In the genomic region with DNA sequence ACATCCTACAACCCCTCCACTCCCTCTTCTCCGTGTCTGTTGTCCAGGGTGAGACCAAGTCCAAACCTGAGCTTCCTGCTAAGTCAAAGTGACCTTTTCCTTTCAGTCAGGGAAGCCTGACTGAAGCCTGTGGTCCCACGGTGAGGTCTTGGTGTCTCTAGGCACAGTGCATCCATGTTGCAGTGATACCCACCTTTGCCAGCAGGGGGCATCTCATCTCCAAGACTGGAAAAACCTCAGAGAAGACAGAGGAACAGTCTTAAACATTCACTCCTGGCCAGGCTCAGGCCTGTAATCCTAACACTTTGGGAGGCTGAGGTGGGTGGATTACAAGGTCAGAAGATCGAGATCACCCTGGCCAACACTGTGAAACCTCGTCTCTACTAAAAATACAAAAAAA, we compare ENCODE assay signal across 11 cellular contexts. TPM values are rescaled to one million over a fixed set of nuclear protein-coding genes. Genes with fewer than 3 reads are reported as not detected.
DNase-seq lines count a peak whose midpoint lies in the region; ATAC-seq lines count a peak whose summit lies in the region.
"Not testable (repeated sequence)": the region's sequence is repeated elsewhere in the genome, so short reads cannot be mapped to it uniquely, and the experiment has no call there.
"Had no signal": no experiment of that assay in that cellular context is flagged by ENCODE, and none has a peak within 500 bp of the region (broad histone marks: within the 10 kb centered on the region; RNA-seq: fewer than 3 reads in every experiment).

No MANE protein-coding gene starts in this region.

- H3K4ac ChIP-seq in mesenchymal stem cell (ENCODE audit: low read depth in 1 of 2, low read length in 2 of 2), result not testable (repeated sequence)

- H3K14ac ChIP-seq in mesenchymal stem cell (ENCODE audit: low read length in 2 of 2), result not testable (repeated sequence)

- H4K91ac ChIP-seq in mesenchymal stem cell (ENCODE audit: low read length), result not testable (repeated sequence)

- not testable (repeated sequence) for H3K27ac ChIP-seq in mesenchymal stem cell (ENCODE audit: low read length, poor library complexity, severe bottlenecking)

- H2AFZ ChIP-seq in mesenchymal stem cell (ENCODE audit: low read depth, low read length), result not testable (repeated sequence)

- ATAC-seq in GM21529 (IDR thresholded peaks at IDR 0.05; ENCODE audit: unreplicated experiment) (peak; percentile 79), SK-N-SH treated with all-trans-retinoic acid at 6 μM for 48 hours (peak; percentile 92)

- not testable (repeated sequence) for H2BK12ac ChIP-seq in mesenchymal stem cell (ENCODE audit: low read length in 2 of 2)

- H2BK5ac ChIP-seq in mesenchymal stem cell (ENCODE audit: low read depth, low read length, poor library complexity, severe bottlenecking), result not testable (repeated sequence)

- H3K18ac ChIP-seq in mesenchymal stem cell (ENCODE audit: low read depth in 1 of 2, low read length in 2 of 2), result not testable (repeated sequence)

- not testable (repeated sequence) for H3K36me3 ChIP-seq in MG63; mesenchymal stem cell (ENCODE audit: control insufficient read depth in 1 of 2, insufficient read depth in 2 of 2, low read depth in 1 of 2, low read length in 2 of 2)

- 73% methylated on average over 1 of the region's 4 CpGs for WGBS in mesenchymal stem cell

- H3K4me3 ChIP-seq in MG63; mesenchymal stem cell (ENCODE audit: insufficient read depth in 1 of 2, low read depth in 1 of 2, low read length in 2 of 2): not testable (repeated sequence)

- H3K27me3 ChIP-seq in MG63, result not testable (repeated sequence)
- peaks cover 0 to 17% of the 10 kb centered on the region in 2 experiments for H3K27me3 ChIP-seq in mesenchymal stem cell (ENCODE audit: control insufficient read depth in 1 of 2, insufficient read depth in 1 of 2, low read length in 2 of 2)

- DNase-seq in Caki2 (ENCODE audit: low read depth) (peak; percentile 35), MG63 (peak; percentile 16), fibroblast of peridontal ligament (ENCODE audit: extremely low read depth) (peak; percentile 48), mesenchymal stem cell (peak; percentile 2)
- peak; percentile 74 for DNase-seq in activated effector memory CD4-positive, alpha-beta T cell treated with anti-CD3 and anti-CD28 coated beads, Interleukin-2, amount 50 U/mL, for 16 hours
- peak; percentile 79 for DNase-seq in stimulated activated CD8-positive, alpha-beta memory T cell treated with anti-CD3 and anti-CD28 coated beads, Interleukin-4, amount 100 ng/mL, for 48 hours

- not testable (repeated sequence) for H3K4me1 ChIP-seq in mesenchymal stem cell (ENCODE audit: control insufficient read depth, insufficient read depth, low read depth, low read length)

- H3K23ac ChIP-seq in mesenchymal stem cell (ENCODE audit: low read length in 2 of 2), result not testable (repeated sequence)

- H2BK120ac ChIP-seq in mesenchymal stem cell (ENCODE audit: low read depth, low read length), result not testable (repeated sequence)

- H3K9ac ChIP-seq in mesenchymal stem cell (ENCODE audit: low read length), result not testable (repeated sequence)

- H4K8ac ChIP-seq in mesenchymal stem cell (ENCODE audit: low read length), result not testable (repeated sequence)

- H3K79me1 ChIP-seq in mesenchymal stem cell (replicated peaks; ENCODE audit: low read length, poor library complexity, severe bottlenecking), result not testable (repeated sequence)

- H2AK5ac ChIP-seq in mesenchymal stem cell (ENCODE audit: low read length, severe bottlenecking), result not testable (repeated sequence)

- not testable (repeated sequence) for H3K9me3 ChIP-seq in MG63; mesenchymal stem cell (ENCODE audit: control insufficient read depth, low read length)

- not testable (repeated sequence) for H2BK15ac ChIP-seq in mesenchymal stem cell (ENCODE audit: low read depth, poor library complexity, severe bottlenecking)

- in situ Hi-C loops in Caki2 (cut with HindIII; ENCODE audit: low pct_unique_long_range_greater_than_20kb, low sequenced_read_pairs), result not testable (repeated sequence)

- H3K4me2 ChIP-seq in mesenchymal stem cell (ENCODE audit: low read length, poor library complexity, severe bottlenecking), result not testable (repeated sequence)

RNA-seq across cellular contexts. Expression of gene XAGE2, which starts 23.4 kb away (rescaled TPM):
- not detected in 2 replicates for total RNA-seq in Caki2 (2014; rRNA removed; shearing (Covaris generic); ENCODE audit: low replicate concordance)
- not detected in 2 replicates for total RNA-seq in MG63 (2014; rRNA removed; shearing (Covaris generic); ENCODE audit: low replicate concordance)
- not detected for polyA plus RNA-seq in mesenchymal stem cell (2013, experiment 1 of 2)
- polyA plus RNA-seq in mesenchymal stem cell (2013, experiment 2 of 2), result not detected
- total RNA-seq: dermis microvascular lymphatic vessel endothelial cell, ovary, uterus had no signal
- polyA plus RNA-seq: ovary had no signal

Comparison
In these comparisons a context has a peak if more than half of its experiments do, and no peak if none do; other contexts are left out.
1. DNase-seq: peak in every context shown above with its lines; median percentile 79 in stimulated activated CD8-positive, alpha-beta memory T cell treated with anti-CD3 and anti-CD28 coated beads, Interleukin-4, amount 100 ng/mL, for 48 hours; 74 in activated effector memory CD4-positive, alpha-beta T cell treated with anti-CD3 and anti-CD28 coated beads, Interleukin-2, amount 50 U/mL, for 16 hours; 48 in fibroblast of peridontal ligament; 35 in Caki2; 16 in MG63; 2 in mesenchymal stem cell.